Comparison of ENCODE assay signal across 12 cellular contexts in the genomic region with DNA sequence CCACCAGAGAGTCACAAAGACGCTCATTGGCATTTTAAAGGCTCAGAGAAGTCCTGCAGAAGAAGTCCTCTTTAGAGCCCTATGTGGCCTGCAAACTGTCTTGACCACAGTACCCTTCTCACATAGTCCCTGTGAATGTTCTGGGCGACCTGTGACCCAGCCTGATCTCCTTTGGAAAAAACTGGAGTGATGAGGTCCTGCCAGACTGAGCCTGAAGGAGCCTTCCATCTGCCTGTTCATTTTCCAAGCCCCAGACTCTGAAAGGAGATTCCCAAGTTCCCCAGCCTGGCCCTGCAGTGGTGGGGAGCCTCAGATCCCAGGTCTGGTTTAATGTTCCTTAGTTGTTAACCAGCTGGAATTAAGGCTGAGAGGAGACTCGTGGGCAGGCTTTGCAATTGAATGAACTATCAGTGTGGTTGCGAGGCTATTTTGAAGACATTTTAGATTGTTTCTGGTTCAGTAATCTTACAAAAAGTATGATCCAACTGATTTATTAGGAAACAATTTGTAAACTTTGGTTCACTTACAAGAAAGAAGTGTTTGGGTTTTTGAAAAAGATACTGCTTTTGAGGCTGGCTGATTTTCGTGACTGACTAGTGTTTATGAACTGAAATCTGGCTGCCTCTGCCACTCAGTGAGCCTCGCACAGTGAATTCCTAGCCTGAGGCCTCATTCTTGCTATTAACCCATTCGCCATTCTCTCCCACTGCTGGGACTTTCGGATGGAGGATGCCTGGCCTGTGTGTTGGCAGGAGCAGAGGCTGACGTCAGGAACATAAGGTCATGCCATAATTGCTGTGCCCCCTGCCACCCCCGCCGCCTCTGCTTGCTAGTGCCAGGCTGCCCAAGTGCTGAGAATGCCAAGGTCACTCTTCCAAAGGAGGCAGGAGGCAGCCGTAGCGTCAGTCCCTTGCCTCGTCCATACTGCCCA.
A peak's percentile ranks its signal among the peaks of the same experiment; 100 is the strongest.
DNase-seq lines count a peak whose midpoint lies in the region; TF ChIP-seq lines count a peak whose summit lies in the region.
"Had no signal": no experiment of that assay in that cellular context is flagged by ENCODE, and none has a peak within 500 bp of the region (broad histone marks: within the 10 kb centered on the region; RNA-seq: fewer than 3 reads in every experiment).

No MANE protein-coding gene starts in this region.

- peak overlapping the region; percentile 41 for H3K27ac ChIP-seq in muscle layer of duodenum (ENCODE audit: low read length)
- H3K27ac ChIP-seq: A549, epithelial cell of prostate had no signal

- POLR2A ChIA-PET in AG04449 (lab: Yijun Ruan, JAX): interaction anchor here (1.4 kb wide), 1 partner anchor 8 kb away, joined by 4 read pairs; no protein-coding TSS in a partner anchor

- CTCF ChIA-PET in AG04449 (lab: Yijun Ruan, JAX): interaction anchor here (0.9 to 2.5 kb wide), 3 partner anchors 10 to 17 kb away, joined by 4 to 19 read pairs (median 12); no protein-coding TSS in a partner anchor

- peaks cover 4 to 25% of the 10 kb centered on the region in 2 donors for H3K4me1 ChIP-seq in muscle layer of duodenum (ENCODE audit: control insufficient read depth in 1 of 2, insufficient read depth in 2 of 2, low read length in 2 of 2)
- H3K4me1 ChIP-seq: A549 had no signal

- no peak for TF ChIP-seq CTCF in AG04449 (IDR thresholded peaks at IDR 0.05; ENCODE audit: insufficient read depth, low read length, missing control alignments)

- H3K4me3 ChIP-seq in AG04449 (ENCODE audit: low read depth, low read length): no peak overlapping the region
- no peak overlapping the region for H3K4me3 ChIP-seq in muscle layer of duodenum (ENCODE audit: low read depth in 1 of 2, low read length in 2 of 2)
- H3K4me3 ChIP-seq: A549 had no signal

- H3K36me3 ChIP-seq in muscle layer of duodenum (ENCODE audit: control insufficient read depth in 1 of 2, insufficient read depth in 2 of 2, low read length in 2 of 2): no peaks in the 10 kb centered on the region

- peak; percentile 59 for DNase-seq in AG04449 (ENCODE audit: low read depth, low spot score)
- peak; percentile 89 for DNase-seq in RPMI7951 (ENCODE audit: low read depth)
- peak; percentile 97 for DNase-seq in fibroblast of gingiva (ENCODE audit: low read depth)
- DNase-seq in activated naive CD4-positive, alpha-beta T cell treated with anti-CD3 and anti-CD28 coated beads, Interleukin-2, amount 50 U/mL, for 16 hours: no peak
- DNase-seq in SKM-1 treated with dmso at 0.1 percent for 144 hours (lab: John Stamatoyannopoulos, UW; ENCODE audit: unreplicated experiment): no peak
- DNase-seq in nucleus accumbens (lab: John Stamatoyannopoulos, UW): no peak
- DNase-seq in NCI-H1694 (lab: John Stamatoyannopoulos, UW): no peak
- DNase-seq: activated CD4-positive, alpha-beta T cell treated with anti-CD3 and anti-CD28 coated beads for 48 hours; NCI-H526 treated with DMSO at 0.1 percent for 48 hours had no signal

- H3K9me3 ChIP-seq in muscle layer of duodenum (ENCODE audit: control insufficient read depth in 1 of 2, low read length in 2 of 2): no peaks in the 10 kb centered on the region
- H3K9me3 ChIP-seq: A549 had no signal

- H3K27me3 ChIP-seq in muscle layer of duodenum (ENCODE audit: low read depth, low read length): no peaks in the 10 kb centered on the region

Comparison
In these comparisons a context has a peak if more than half of its experiments do, and no peak if none do; other contexts are left out.
1. DNase-seq: peak in AG04449 (single experiment), RPMI7951 (single experiment) and fibroblast of gingiva (single experiment); none in activated naive CD4-positive, alpha-beta T cell treated with anti-CD3 and anti-CD28 coated beads, Interleukin-2, amount 50 U/mL, for 16 hours (single experiment), SKM-1 treated with dmso at 0.1 percent for 144 hours (single experiment), nucleus accumbens (0 of 56) and NCI-H1694 (single experiment).